ENCODE assay signal across 18 cellular contexts in the genomic region with DNA sequence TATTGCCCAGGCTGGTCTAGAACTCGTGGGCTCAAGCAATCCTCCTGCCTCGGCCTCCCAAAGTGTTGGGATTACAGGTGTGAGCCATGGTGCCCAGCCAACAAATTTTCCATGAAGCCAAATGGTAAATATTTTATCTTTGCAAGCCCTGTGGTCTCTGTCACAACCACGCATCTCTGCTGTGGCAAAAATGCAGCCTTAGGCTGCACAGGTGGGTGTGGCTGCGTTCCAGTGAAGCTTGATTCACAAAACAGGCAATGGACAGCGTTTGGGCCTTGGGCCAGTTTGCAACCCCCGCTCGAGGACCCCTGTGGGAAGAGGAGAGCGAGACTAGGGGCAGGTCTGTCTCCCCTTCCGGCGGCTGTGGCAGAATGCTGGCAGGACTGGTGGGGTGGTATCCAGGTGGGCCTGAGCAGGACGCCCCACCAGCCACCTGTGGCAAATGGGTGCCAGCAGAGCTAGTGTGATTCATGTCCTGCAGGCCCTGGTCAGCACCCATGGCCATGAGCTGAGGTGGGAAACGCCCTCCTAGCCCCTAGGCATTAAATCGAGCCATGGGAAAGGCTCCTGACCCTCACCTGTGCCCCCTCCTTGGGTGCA. TPM values are rescaled to one million over a fixed set of nuclear protein-coding genes. Genes with fewer than 3 reads are reported as not detected.
DNase-seq lines count a peak whose midpoint lies in the region; ATAC-seq and TF ChIP-seq lines count a peak whose summit lies in the region.
"Had no signal": no experiment of that assay in that cellular context is flagged by ENCODE, and none has a peak within 500 bp of the region (broad histone marks: within the 10 kb centered on the region; RNA-seq: fewer than 3 reads in every experiment).

No MANE protein-coding gene starts in this region.

- H3K27me3 ChIP-seq in BLaER1 (no peaks in the 10 kb centered on the region), endodermal cell (ENCODE audit: control insufficient read depth, insufficient read depth, low read length, poor library complexity, severe bottlenecking) (no peaks in the 10 kb centered on the region), sigmoid colon (no peaks in the 10 kb centered on the region)

- H3K27ac ChIP-seq in BLaER1 (no peak overlapping the region), endodermal cell (ENCODE audit: low read depth, low read length) (no peak overlapping the region), sigmoid colon (no peak overlapping the region)
- H3K27ac ChIP-seq: GM23248, KMS-11, PC-9, SK-N-MC had no signal

- H3K9me3 Mint-ChIP-seq in endodermal cell = no peaks in the 10 kb centered on the region
- H3K9me3 Mint-ChIP-seq: CD8-positive, alpha-beta T cell had no signal

- no peak for TF ChIP-seq CTCF in endodermal cell (conservative IDR thresholded peaks at IDR 0.05)
- no peak for TF ChIP-seq CTCF in mucosa of descending colon (IDR thresholded peaks at IDR 0.05)
- TF ChIP-seq CTCF in sigmoid colon (IDR thresholded peaks at IDR 0.05) = no peak

- H3K4me3 Mint-ChIP-seq in endodermal cell = no peak overlapping the region
- H3K4me3 Mint-ChIP-seq: CD8-positive, alpha-beta T cell had no signal

- H3K4me1 Mint-ChIP-seq in endodermal cell = no peaks in the 10 kb centered on the region

- no peak overlapping the region for H3K4me3 ChIP-seq in BLaER1
- H3K4me3 ChIP-seq in endodermal cell (ENCODE audit: low read length) = no peak overlapping the region
- H3K4me3 ChIP-seq in mucosa of descending colon = no peak overlapping the region
- H3K4me3 ChIP-seq in sigmoid colon = no peak overlapping the region
- H3K4me3 ChIP-seq: GM23248, PC-9, SK-N-MC had no signal

- peaks cover 100% of the 10 kb centered on the region for H3K36me3 ChIP-seq in BLaER1
- H3K36me3 ChIP-seq in endodermal cell (ENCODE audit: control insufficient read depth, insufficient read depth, low read length) = no peaks in the 10 kb centered on the region
- no peaks in the 10 kb centered on the region for H3K36me3 ChIP-seq in mucosa of descending colon (ENCODE audit: low read depth)
- H3K36me3 ChIP-seq in sigmoid colon = peaks cover 0 to 13% (median 0%) of the 10 kb centered on the region in 4 donors

- H3K4me1 ChIP-seq in BLaER1 = peaks cover 73% of the 10 kb centered on the region
- H3K4me1 ChIP-seq in endodermal cell (ENCODE audit: control insufficient read depth, insufficient read depth, low read length) = no peaks in the 10 kb centered on the region
- no peaks in the 10 kb centered on the region for H3K4me1 ChIP-seq in mucosa of descending colon (ENCODE audit: low read depth)
- H3K4me1 ChIP-seq in sigmoid colon = peaks cover 0 to 18% (median 11%) of the 10 kb centered on the region in 4 donors

- H3K36me3 Mint-ChIP-seq in endodermal cell (ENCODE audit: low read depth) = no peaks in the 10 kb centered on the region
- H3K36me3 Mint-ChIP-seq: CD8-positive, alpha-beta T cell had no signal

- TF ChIP-seq EP300 in sigmoid colon (IDR thresholded peaks at IDR 0.05) = no peak

- TF ChIP-seq POLR2A in sigmoid colon (IDR thresholded peaks at IDR 0.05) = no peak

- no peaks in the 10 kb centered on the region for H3K27me3 Mint-ChIP-seq in endodermal cell (ENCODE audit: insufficient read depth)

- peak overlapping the region; percentile 97 for H3K4me2 ChIP-seq in BLaER1
- H3K4me2 ChIP-seq: KMS-11, PC-9 had no signal

- H3K9me3 ChIP-seq in BLaER1 (no peaks in the 10 kb centered on the region), endodermal cell (ENCODE audit: control insufficient read depth, low read length) (no peaks in the 10 kb centered on the region), mucosa of descending colon (no peaks in the 10 kb centered on the region), sigmoid colon (no peaks in the 10 kb centered on the region)

- 87 to 92% methylated on average over 11 to 13 of the region's 13 CpGs for WGBS in endodermal cell (ENCODE audit: insufficient coverage in 1 of 2, insufficient read length in 1 of 2), 2 experiments
- WGBS in sigmoid colon, 2 donors = 54 to 81% methylated on average over 13 of the region's 13 CpGs

- H3K27ac Mint-ChIP-seq in endodermal cell = no peak overlapping the region
- H3K27ac Mint-ChIP-seq: CD8-positive, alpha-beta T cell had no signal

- DNase-seq in endodermal cell (peak; percentile 40), mucosa of descending colon (peak in 2 of 3 donors; percentile 13 to 33), sigmoid colon (peak; percentile 56), NCI-H1417 treated with DMSO at 0.1 percent for 48 hours (lab: John Stamatoyannopoulos, UW) (no peak)
- DNase-seq: AML-193; CD8-positive, alpha-beta T cell; GM23248; NCI-H146; NCI-H2081; NCI-H748 treated with DMSO at 0.1 percent for 48 hours had no signal

- no peak overlapping the region for H3K9ac ChIP-seq in BLaER1
- H3K9ac ChIP-seq in endodermal cell (ENCODE audit: extremely low read depth, low read length, poor library complexity, severe bottlenecking) = no peak overlapping the region
- H3K9ac ChIP-seq: GM23248, KMS-11 had no signal

- peaks cover 100% of the 10 kb centered on the region for H4K20me1 ChIP-seq in BLaER1

- intact Hi-C loops in mucosa of descending colon (cut with DNase I, micrococcal nuclease) = no loop called here
- intact Hi-C loops in sigmoid colon (cut with DNase I) = no loop called here

- no peak for ATAC-seq in mucosa of descending colon
- no peak for ATAC-seq in HG03139 (IDR thresholded peaks at IDR 0.05; ENCODE audit: unreplicated experiment)
- ATAC-seq in HG02970 (IDR thresholded peaks at IDR 0.05; ENCODE audit: low FRiP score, unreplicated experiment) = no peak
- ATAC-seq: CD8-positive, alpha-beta T cell; HCT116 had no signal

RNA-seq across cellular contexts. Expression of gene HTRA3, which starts 19.7 kb away (rescaled TPM):
- total RNA-seq in endodermal cell = 1 to 10 TPM; 3.2 to 4.6 TPM
- 1.4 TPM for polyA plus RNA-seq in endodermal cell (2013, experiment 1 of 2)
- polyA plus RNA-seq in endodermal cell (2013, experiment 2 of 2) = 1.6 TPM
- 10 to 100 TPM in 1 of 3 donors, 1 to 10 TPM in 2; 2.5 to 18.5 (median 4.2) TPM for total RNA-seq in mucosa of descending colon
- total RNA-seq in sigmoid colon = 10 to 100 TPM; 14.5 to 49.6 (median 32.1) TPM
- 1 to 10 TPM; 1.2 to 5.0 (median 3.6) TPM for polyA plus RNA-seq in sigmoid colon
- total RNA-seq: CD8-positive, alpha-beta T cell; NCI-H460 had no signal
